ENCODE assay signal across 9 cellular contexts in the genomic region with DNA sequence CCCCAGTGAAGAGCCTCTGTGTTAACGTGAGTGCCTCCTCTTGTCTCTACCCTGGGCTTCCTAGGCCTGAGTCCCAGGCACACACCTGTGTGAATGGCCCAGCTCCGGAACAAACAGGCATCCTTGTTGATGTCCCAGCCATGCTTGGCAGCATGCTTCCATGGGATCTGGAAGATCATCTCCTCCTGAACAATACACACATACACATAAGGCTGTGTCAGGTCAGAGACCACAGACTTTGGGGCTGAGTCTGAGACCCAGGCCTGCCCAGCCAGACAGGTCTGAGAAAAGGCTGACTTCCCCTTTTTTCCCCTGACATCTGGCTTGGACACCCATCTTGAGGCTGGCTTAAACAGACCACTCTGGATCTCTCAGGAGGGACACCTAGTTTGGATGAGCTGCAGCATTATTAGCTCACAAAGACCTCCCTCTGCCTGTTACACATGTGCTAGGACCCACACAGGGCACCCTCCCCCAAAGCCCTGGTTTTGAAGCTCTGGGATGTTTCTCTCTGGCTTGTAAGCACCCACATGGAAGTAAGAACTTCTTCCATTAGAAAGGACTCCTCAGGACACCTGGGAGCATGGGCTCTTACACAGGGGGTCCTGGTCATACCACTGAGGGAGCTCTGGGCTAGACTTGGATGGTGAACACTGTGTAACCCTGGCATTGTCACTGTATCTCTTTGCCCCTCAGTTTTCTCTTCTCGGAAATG. TPM values are rescaled to one million over a fixed set of nuclear protein-coding genes. Genes with fewer than 3 reads are reported as not detected.
DNase-seq lines count a peak whose midpoint lies in the region; ATAC-seq lines count a peak whose summit lies in the region.
"Had no signal": no experiment of that assay in that cellular context is flagged by ENCODE, and none has a peak within 500 bp of the region (broad histone marks: within the 10 kb centered on the region; RNA-seq: fewer than 3 reads in every experiment).

No MANE protein-coding gene starts in this region.

- peak overlapping the region; percentile 91 for H3K4me3 Mint-ChIP-seq in activated CD4-positive, alpha-beta memory T cell treated with anti-CD3 and anti-CD28 coated beads, Interleukin-2, amount 10 ng/mL, durations not matched to agents 7 days and 5 days
- H3K4me3 Mint-ChIP-seq in immature natural killer cell = peak overlapping the region; percentile 95 to 98 (median 97)

- H3K9me3 ChIP-seq in thymus (ENCODE audit: control insufficient read depth) = no peaks in the 10 kb centered on the region

- peaks cover 51% of the 10 kb centered on the region for H3K36me3 ChIP-seq in thymus (ENCODE audit: control insufficient read depth, insufficient read depth)

- CTCF ChIA-PET in activated CD4-positive, alpha-beta memory T cell treated with anti-CD3 and anti-CD28 coated beads, Interleukin-2, amount 10 ng/mL, durations not matched to agents 7 days and 5 days (lab: Charles Lee) = interaction anchor here (0.9 to 7.1 kb wide), 10 partner anchors 8 to 101 kb away, joined by 3 to 66 read pairs (median 24); no protein-coding TSS in a partner anchor

- H3K27ac ChIP-seq in thymus (ENCODE audit: low read depth) = no peak overlapping the region

- H3K27ac Mint-ChIP-seq in activated CD4-positive, alpha-beta memory T cell treated with anti-CD3 and anti-CD28 coated beads, Interleukin-2, amount 10 ng/mL, durations not matched to agents 7 days and 5 days = peak overlapping the region; percentile 91
- peak overlapping the region; percentile 94 to 99 (median 96) for H3K27ac Mint-ChIP-seq in immature natural killer cell

- H3K4me3 ChIP-seq in thymus (ENCODE audit: low read length) = peak overlapping the region; percentile 10
- H3K4me3 ChIP-seq: smooth muscle cell had no signal

- POLR2A ChIA-PET in activated CD4-positive, alpha-beta memory T cell treated with anti-CD3 and anti-CD28 coated beads, Interleukin-2, amount 10 ng/mL, durations not matched to agents 7 days and 5 days (lab: Charles Lee) = interaction anchor here (0.8 to 33.4 kb wide), 12 partner anchors 4 to 100 kb away, joined by 3 to 1155 read pairs (median 186); a partner anchor contains a TSS

- no peak for ATAC-seq in GM19452 (IDR thresholded peaks at IDR 0.05; ENCODE audit: unreplicated experiment)

- no peaks in the 10 kb centered on the region for H3K27me3 Mint-ChIP-seq in activated CD4-positive, alpha-beta memory T cell treated with anti-CD3 and anti-CD28 coated beads, Interleukin-2, amount 10 ng/mL, durations not matched to agents 7 days and 5 days
- peaks cover 64 to 77% (median 65%) of the 10 kb centered on the region in 3 donors for H3K27me3 Mint-ChIP-seq in immature natural killer cell (ENCODE audit: low read depth in 3 of 3)

- DNase-seq in activated CD4-positive, alpha-beta T cell treated with anti-CD3 and anti-CD28 coated beads for 1 hour = peak; percentile 9
- no peak for DNase-seq in activated CD4-positive, alpha-beta T cell treated with anti-CD3 and anti-CD28 coated beads, Interleukin-2, amount 50 U/mL, for 4 hours
- peak; percentile 18 for DNase-seq in activated CD4-positive, alpha-beta memory T cell treated with anti-CD3 and anti-CD28 coated beads, Interleukin-2, amount 10 ng/mL, durations not matched to agents 7 days and 5 days
- DNase-seq in immature natural killer cell (peak in 2 of 3 donors; percentile 31), activated gamma-delta T cell (lab: John Stamatoyannopoulos, UW) (no peak), retina (no peak)

- peaks cover 73% of the 10 kb centered on the region for H3K36me3 Mint-ChIP-seq in activated CD4-positive, alpha-beta memory T cell treated with anti-CD3 and anti-CD28 coated beads, Interleukin-2, amount 10 ng/mL, durations not matched to agents 7 days and 5 days (ENCODE audit: low read depth)
- peaks cover 55 to 65% (median 60%) of the 10 kb centered on the region in 3 donors for H3K36me3 Mint-ChIP-seq in immature natural killer cell

- peaks cover 22% of the 10 kb centered on the region for H3K4me1 ChIP-seq in thymus (ENCODE audit: control insufficient read depth, insufficient read depth, low read length)

- 38% methylated on average over 3 of the region's 3 CpGs for WGBS in thymus

- no peaks in the 10 kb centered on the region for H3K9me3 Mint-ChIP-seq in activated CD4-positive, alpha-beta memory T cell treated with anti-CD3 and anti-CD28 coated beads, Interleukin-2, amount 10 ng/mL, durations not matched to agents 7 days and 5 days
- peaks cover 0 to 3% (median 0%) of the 10 kb centered on the region in 6 donors for H3K9me3 Mint-ChIP-seq in immature natural killer cell

- H3K4me1 Mint-ChIP-seq in activated CD4-positive, alpha-beta memory T cell treated with anti-CD3 and anti-CD28 coated beads, Interleukin-2, amount 10 ng/mL, durations not matched to agents 7 days and 5 days = peaks cover 67% of the 10 kb centered on the region
- H3K4me1 Mint-ChIP-seq in immature natural killer cell = peaks cover 74 to 79% of the 10 kb centered on the region in 2 donors

- H3K27me3 ChIP-seq in thymus (ENCODE audit: control insufficient read depth, insufficient read depth) = no peaks in the 10 kb centered on the region

RNA-seq across cellular contexts. Expression of a gene that starts 2.6 kb away (rescaled TPM):
- 100 to 1,000 TPM; 231 to 239 TPM for total RNA-seq in activated CD4-positive, alpha-beta memory T cell treated with anti-CD3 and anti-CD28 coated beads, Interleukin-2, amount 10 ng/mL, durations not matched to agents 7 days and 5 days
- polyA plus RNA-seq in immature natural killer cell = 100 to 1,000 TPM; 349 to 460 (median 371) TPM
- 47.7 TPM for polyA plus RNA-seq in thymus

RNA-seq across cellular contexts. Expression of a gene that starts 55.3 kb away (rescaled TPM):
- total RNA-seq in activated CD4-positive, alpha-beta memory T cell treated with anti-CD3 and anti-CD28 coated beads, Interleukin-2, amount 10 ng/mL, durations not matched to agents 7 days and 5 days = 1 to 10 TPM; 2.6 to 3.3 TPM
- polyA plus RNA-seq in immature natural killer cell (not detected), thymus (0.43 TPM)
- total RNA-seq: smooth muscle cell had no signal
- polyA plus RNA-seq: smooth muscle cell had no signal

Comparison
In these comparisons a context has a peak if more than half of its experiments do, and no peak if none do; other contexts are left out.
1. DNase-seq: peak in activated CD4-positive, alpha-beta T cell treated with anti-CD3 and anti-CD28 coated beads for 1 hour (single experiment), activated CD4-positive, alpha-beta memory T cell treated with anti-CD3 and anti-CD28 coated beads, Interleukin-2, amount 10 ng/mL, durations not matched to agents 7 days and 5 days (single experiment) and immature natural killer cell (2 of 3); none in activated CD4-positive, alpha-beta T cell treated with anti-CD3 and anti-CD28 coated beads, Interleukin-2, amount 50 U/mL, for 4 hours (0 of 2), activated gamma-delta T cell (single experiment) and retina (single experiment).